8 cellular contexts compared by ENCODE assay signal in genomic region chr5:69217154-69217731, GRCh38. TPM values are rescaled to one million over a fixed set of nuclear protein-coding genes. Genes with fewer than 3 reads are reported as not detected.
DNase-seq lines count a peak whose midpoint lies in the region; ATAC-seq and TF ChIP-seq lines count a peak whose summit lies in the region.

No MANE protein-coding gene starts in this region.

- H4K5ac ChIP-seq in IMR-90 (ENCODE audit: low read depth, low read length): peak overlapping the region; percentile 42; the same call in 1 of the 2 replicates

- H3K18ac ChIP-seq in IMR-90 (ENCODE audit: low read depth, low read length): no peak overlapping the region

- in situ Hi-C loops in IMR-90 (cut with MboI; ENCODE audit: low sequenced_read_pairs): no loop called here

- H3K27ac ChIP-seq in IMR-90 (ENCODE audit: insufficient read depth, low read length) (no peak overlapping the region), right cardiac atrium (ENCODE audit: low read length) (no peak overlapping the region)

- peak overlapping the region; percentile 76; the same call in 1 of the 2 replicates for H3K14ac ChIP-seq in IMR-90 (replicated peaks; ENCODE audit: low read depth, low read length)

- TF ChIP-seq POLR2A in IMR-90 (IDR thresholded peaks at IDR 0.05; ENCODE audit: low read depth, low read length): no peak

- POLR2A ChIA-PET in Caco-2 (lab: Charles Lee): interaction anchor here (1.2 kb wide), 1 partner anchor 18 kb away, joined by 4 read pairs; the partner anchor contains the start of gene CDK7
- POLR2A ChIA-PET in IMR-90 (lab: Charles Lee; ENCODE audit: unreplicated experiment): no interaction called here

- H3K9ac ChIP-seq in IMR-90 (ENCODE audit: low read depth, low read length): no peak overlapping the region

- H3K56ac ChIP-seq in IMR-90 (ENCODE audit: extremely low read depth, insufficient read depth, low read length): no peak overlapping the region; the same call in 1 of the 2 replicates

- peaks cover 16 to 17% of the 10 kb centered on the region in 2 experiments; a peak in 3 of 4 replicates for H3K79me1 ChIP-seq in IMR-90 (ENCODE audit: low read depth in 1 of 2, low read length in 2 of 2)

- BruUV-seq in Caco-2 (replicated peaks; lab: Mats Ljungman, UMichigan): TSS peak; percentile 88
- BruUV-seq in IMR-90 (replicated peaks; lab: Mats Ljungman, UMichigan): no TSS peak

- ATAC-seq in IMR-90 (ENCODE audit: low read depth): no peak
- ATAC-seq in right cardiac atrium: peak in 1 of 2 donors; percentile 100
- no peak for ATAC-seq in HG02938 (IDR thresholded peaks at IDR 0.05; ENCODE audit: unreplicated experiment)

- peak overlapping the region; percentile 96 for H3K27ac Mint-ChIP-seq in Caco-2 (ENCODE audit: unreplicated experiment)
- peak overlapping the region; percentile 99 for H3K27ac Mint-ChIP-seq in activated T-cell treated with anti-CD3 and anti-CD28 coated beads, Interleukin-2, amount 50 U/mL, for 24 hours

- H2BK20ac ChIP-seq in IMR-90 (ENCODE audit: low read depth, low read length): no peak overlapping the region

- CTCF ChIA-PET in Caco-2 (lab: Charles Lee): no interaction called here
- CTCF ChIA-PET in IMR-90 (lab: Yijun Ruan, JAX): interaction anchor here (0.9 kb wide), 1 partner anchor 11 kb away, joined by 3 read pairs; no protein-coding TSS in a partner anchor

- H4K20me1 ChIP-seq in IMR-90 (ENCODE audit: insufficient read depth, low read length): no peaks in the 10 kb centered on the region

- peak overlapping the region; percentile 76 to 88; a peak in 3 of 4 replicates for H4K8ac ChIP-seq in IMR-90 (ENCODE audit: low read depth in 2 of 2, low read length in 2 of 2)

- peak overlapping the region; percentile 30; the same call in 1 of the 2 replicates for H4K91ac ChIP-seq in IMR-90 (ENCODE audit: insufficient read depth, low read depth, low read length)

- H3K27me3 Mint-ChIP-seq in Caco-2 (ENCODE audit: insufficient read depth, unreplicated experiment): no peaks in the 10 kb centered on the region
- H3K27me3 Mint-ChIP-seq in activated T-cell treated with anti-CD3 and anti-CD28 coated beads, Interleukin-2, amount 50 U/mL, for 24 hours: no peaks in the 10 kb centered on the region

- TF ChIP-seq RAD21 in IMR-90 (IDR thresholded peaks at IDR 0.05; ENCODE audit: low read length): no peak

- dilution Hi-C loops in IMR-90 (cut with HindIII; ENCODE audit: low sequenced_read_pairs, unreplicated experiment): no loop called here

- H3K9me3 Mint-ChIP-seq in Caco-2 (ENCODE audit: unreplicated experiment): no peaks in the 10 kb centered on the region
- no peaks in the 10 kb centered on the region for H3K9me3 Mint-ChIP-seq in activated T-cell treated with anti-CD3 and anti-CD28 coated beads, Interleukin-2, amount 50 U/mL, for 24 hours

- peaks cover 1% of the 10 kb centered on the region; the same call in 1 of the 2 replicates for H3K36me3 ChIP-seq in Caco-2 (ENCODE audit: control insufficient read depth, insufficient read depth, low read length)
- peaks cover 2% of the 10 kb centered on the region; the same call in 1 of the 2 replicates for H3K36me3 ChIP-seq in IMR-90 (ENCODE audit: control insufficient read depth, insufficient read depth, low read length)

- no peak for TF ChIP-seq CTCF in Caco-2 (IDR thresholded peaks at IDR 0.05; ENCODE audit: insufficient read depth in 1 of 2, low read depth in 1 of 2, low read length in 1 of 2, severe bottlenecking in 1 of 2, unreplicated experiment in 1 of 2)
- no peak for TF ChIP-seq CTCF in IMR-90 (conservative IDR thresholded peaks at IDR 0.05; ENCODE audit: low read depth, low read length)

- peak overlapping the region; percentile 82 for H3K4me3 ChIP-seq in Caco-2 (ENCODE audit: low read depth, low read length)
- H3K4me3 ChIP-seq in IMR-90 (ENCODE audit: insufficient read depth, low read depth, low read length): peak overlapping the region; percentile 91
- peak overlapping the region; percentile 80 for H3K4me3 ChIP-seq in right cardiac atrium (ENCODE audit: low read length)

- intact Hi-C loops in Caco-2 (cut with micrococcal nuclease; ENCODE audit: unreplicated experiment) (loop anchor here (5.0 kb wide), 1 partner anchor 115 kb away; the partner anchor contains the start of gene CCDC125), IMR-90 (cut with micrococcal nuclease) (no loop called here), right cardiac atrium (cut with DNase I) (no loop called here)

- peak overlapping the region; percentile 97 for H3K4me3 Mint-ChIP-seq in Caco-2 (ENCODE audit: unreplicated experiment)
- H3K4me3 Mint-ChIP-seq in activated T-cell treated with anti-CD3 and anti-CD28 coated beads, Interleukin-2, amount 50 U/mL, for 24 hours: peak overlapping the region; percentile 99

- H3K23ac ChIP-seq in IMR-90 (ENCODE audit: low read depth, low read length): no peak overlapping the region

- peaks cover 5% of the 10 kb centered on the region for H3K4me1 Mint-ChIP-seq in Caco-2 (ENCODE audit: low read depth, unreplicated experiment)
- peaks cover 23% of the 10 kb centered on the region for H3K4me1 Mint-ChIP-seq in activated T-cell treated with anti-CD3 and anti-CD28 coated beads, Interleukin-2, amount 50 U/mL, for 24 hours (ENCODE audit: low read depth)

- H2BK5ac ChIP-seq in IMR-90 (ENCODE audit: low read depth, low read length, poor library complexity, severe bottlenecking): no peak overlapping the region

- no peak overlapping the region for H2BK120ac ChIP-seq in IMR-90 (ENCODE audit: low read depth, low read length)

- H3K36me3 Mint-ChIP-seq in Caco-2 (ENCODE audit: insufficient read depth, unreplicated experiment): peaks cover 22% of the 10 kb centered on the region
- H3K36me3 Mint-ChIP-seq in activated T-cell treated with anti-CD3 and anti-CD28 coated beads, Interleukin-2, amount 50 U/mL, for 24 hours (ENCODE audit: low read depth): peaks cover 39% of the 10 kb centered on the region

- H2AK9ac ChIP-seq in IMR-90 (replicated peaks; ENCODE audit: low read depth, low read length, poor library complexity): peak overlapping the region; percentile 88

- H3K4me2 ChIP-seq in IMR-90 (ENCODE audit: low read depth, low read length): peak overlapping the region; percentile 51; the same call in 1 of the 2 replicates

- DNase-seq in Caco-2: no peak
- DNase-seq in IMR-90: no peak
- DNase-seq in activated T-cell treated with anti-CD3 and anti-CD28 coated beads, Interleukin-2, amount 50 U/mL, for 24 hours: no peak
- no peak for DNase-seq in right cardiac atrium
- peak; percentile 85 to 95 (median 90) for DNase-seq in stimulated activated CD4-positive, alpha-beta T cell treated with anti-CD3 and anti-CD28 coated beads, Interleukin-12 subunit alpha, Interleukin-12 subunit beta, amount 100 ng/mL, for 48 hours (ENCODE audit: low read depth in 2 of 3, low spot score in 1 of 3)
- no peak for DNase-seq in dedifferentiated amniotic fluid mesenchymal stem cell (ENCODE audit: extremely low spot score)
- DNase-seq in HK-2 (ENCODE audit: unreplicated experiment): no peak

- 0 out of 2 replicates have a peak overlapping the region, but pooled peaks have one; percentile 51 for H2AK5ac ChIP-seq in IMR-90 (ENCODE audit: low read depth, low read length)

- H3K9me3 ChIP-seq in Caco-2: no peaks in the 10 kb centered on the region
- no peaks in the 10 kb centered on the region for H3K9me3 ChIP-seq in IMR-90 (ENCODE audit: control insufficient read depth, insufficient read depth, low read length)
- no peaks in the 10 kb centered on the region for H3K9me3 ChIP-seq in right cardiac atrium (ENCODE audit: control insufficient read depth, low read length)

- peak overlapping the region; percentile 32 for H2AFZ ChIP-seq in IMR-90 (replicated peaks; ENCODE audit: low read length, poor library complexity)

- H2BK15ac ChIP-seq in IMR-90 (ENCODE audit: low read depth, low read length): no peak overlapping the region

- H3K4me1 ChIP-seq in Caco-2 (peaks cover 11% of the 10 kb centered on the region), IMR-90 (ENCODE audit: control insufficient read depth, insufficient read depth, low read length) (peaks cover 6% of the 10 kb centered on the region), right cardiac atrium (ENCODE audit: control insufficient read depth, insufficient read depth, low read length) (no peaks in the 10 kb centered on the region)

- H3K9me1 ChIP-seq in IMR-90 (ENCODE audit: insufficient read depth, low read length): no peaks in the 10 kb centered on the region

- no peaks in the 10 kb centered on the region for H3K27me3 ChIP-seq in Caco-2 (replicated peaks; ENCODE audit: control insufficient read depth, insufficient read depth, low read length)
- H3K27me3 ChIP-seq in IMR-90 (ENCODE audit: control insufficient read depth, insufficient read depth, low read length): no peaks in the 10 kb centered on the region
- H3K27me3 ChIP-seq in right cardiac atrium (ENCODE audit: control insufficient read depth, insufficient read depth): no peaks in the 10 kb centered on the region

- WGBS in IMR-90 (ENCODE audit: extremely low coverage in 2 of 2, insufficient read length in 1 of 2), 2 experiments: no CpG with 5 or more reads among the region's 15 CpGs
- WGBS in right cardiac atrium: 21% methylated on average over 15 of the region's 15 CpGs

- peak overlapping the region; percentile 69; the same call in 1 of the 2 replicates for H3K4ac ChIP-seq in IMR-90 (ENCODE audit: low read depth, low read length)

RNA-seq across cellular contexts. Expression of gene CDK7, which starts 17.4 kb away (rescaled TPM):
- 82.4 and 90.5 TPM in 2 replicates for total RNA-seq in Caco-2 (2022)
- total RNA-seq in IMR-90 (2012; rRNA removed): 65.6 and 114 TPM in 2 replicates
- polyA plus RNA-seq in IMR-90 (2012; rRNA removed): 46.3 and 59.8 TPM in 2 replicates
- 9.4 and 9.6 TPM in 2 replicates for polyA plus RNA-seq in IMR-90 (2012; cell fraction: cytosol; rRNA removed)
- 5.2 and 38.2 TPM in 2 replicates for polyA plus RNA-seq in IMR-90 (2012; cell fraction: nucleus; rRNA removed; ENCODE audit: low replicate concordance)
- 10 to 100 TPM; 11.2 to 16.8 (median 11.7) TPM for total RNA-seq in right cardiac atrium
- 13.6 TPM for polyA plus RNA-seq in right cardiac atrium

RNA-seq across cellular contexts. Expression of gene CENPH, which starts 27.9 kb away (rescaled TPM):
- total RNA-seq in Caco-2 (2022): 30.2 and 32.4 TPM in 2 replicates
- total RNA-seq in IMR-90 (2012; rRNA removed): 3.8 and 10.8 TPM in 2 replicates
- 6.6 and 7.8 TPM in 2 replicates for polyA plus RNA-seq in IMR-90 (2012; rRNA removed)
- 1.4 and 7.8 TPM in 2 replicates for polyA plus RNA-seq in IMR-90 (2012; cell fraction: cytosol; rRNA removed)
- 0.47 and 1.1 TPM in 2 replicates for polyA plus RNA-seq in IMR-90 (2012; cell fraction: nucleus; rRNA removed; ENCODE audit: low replicate concordance)
- 1 to 10 TPM; 2.7 to 4.3 (median 3.8) TPM for total RNA-seq in right cardiac atrium
- 3.1 TPM for polyA plus RNA-seq in right cardiac atrium

RNA-seq across cellular contexts. Expression of gene CCNB1, which starts 50.3 kb away (rescaled TPM):
- total RNA-seq in Caco-2 (2022) (311 and 338 TPM in 2 replicates), IMR-90 (2012; rRNA removed) (160 and 203 TPM in 2 replicates), right cardiac atrium (1 to 10 TPM; 1.4 to 6.4 (median 3.8) TPM)
- polyA plus RNA-seq in IMR-90 (2012; rRNA removed) (77.0 and 83.3 TPM in 2 replicates), right cardiac atrium (2.8 TPM)
- polyA plus RNA-seq in IMR-90 (2012; cell fraction: cytosol; rRNA removed): 22.8 and 47.1 TPM in 2 replicates
- 12.3 and 33.0 TPM in 2 replicates for polyA plus RNA-seq in IMR-90 (2012; cell fraction: nucleus; rRNA removed; ENCODE audit: low replicate concordance)

Comparison
In these comparisons a context has a peak if more than half of its experiments do, and no peak if none do; other contexts are left out.
1. DNase-seq: peak in stimulated activated CD4-positive, alpha-beta T cell treated with anti-CD3 and anti-CD28 coated beads, Interleukin-12 subunit alpha, Interleukin-12 subunit beta, amount 100 ng/mL, for 48 hours (3 of 3); none in Caco-2 (0 of 2), IMR-90 (single experiment), activated T-cell treated with anti-CD3 and anti-CD28 coated beads, Interleukin-2, amount 50 U/mL, for 24 hours (single experiment), right cardiac atrium (0 of 3), dedifferentiated amniotic fluid mesenchymal stem cell (single experiment) and HK-2 (single experiment).
2. RNA of gene CCNB1, which starts 50.3 kb away (total RNA-seq): 311 to 338 TPM in Caco-2 and 160 to 203 TPM in IMR-90; 1.4 to 6.4 TPM in right cardiac atrium; every median in the first group is over 10 times any median in the second.
3. Peak in every context shown above with its lines, with median percentiles within 50 percentile points of each other: H3K4me3 ChIP-seq.